10 cellular contexts compared by ENCODE assay signal in the genomic region with DNA sequence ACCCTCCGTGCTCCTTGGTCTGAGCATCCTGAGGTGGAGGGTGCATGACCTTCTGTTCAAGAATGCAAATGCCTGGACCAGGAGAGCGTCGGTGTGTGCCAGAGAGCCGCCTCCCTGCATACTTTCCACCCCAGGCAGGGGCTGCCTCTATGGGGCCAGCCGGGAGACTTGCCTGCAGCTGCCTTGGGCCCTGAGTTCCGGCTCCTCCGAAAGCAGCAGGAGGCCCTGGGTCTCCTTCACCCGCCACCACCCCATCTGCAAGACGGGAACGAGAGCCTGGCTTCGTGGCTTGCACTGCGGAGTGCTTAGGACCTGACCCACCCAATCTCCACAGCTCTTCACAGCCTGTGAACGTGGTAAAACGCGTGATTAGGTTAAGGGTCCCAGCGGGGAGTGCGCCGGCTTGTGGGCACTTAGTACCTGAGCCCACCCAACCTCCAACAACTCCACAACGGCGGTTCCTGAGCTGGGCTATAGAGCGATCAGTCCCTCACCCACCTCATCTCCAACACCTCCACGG. TPM values are rescaled to one million over a fixed set of nuclear protein-coding genes. Genes with fewer than 3 reads are reported as not detected.
"Had no signal": no experiment of that assay in that cellular context is flagged by ENCODE, and none has a peak within 500 bp of the region (broad histone marks: within the 10 kb centered on the region; RNA-seq: fewer than 3 reads in every experiment).

No MANE protein-coding gene starts in this region.

- ATAC-seq: K562 had no signal

- DNase-seq: GM23248, GOT3, H9, HCEC 1CT, IMR-90, KG1 had no signal

- H2AFZ ChIP-seq: GM23248 had no signal

- H3K27ac ChIP-seq: GM23248, HL-60 had no signal

- FAIRE-seq: H54, K562 had no signal

- H3K9ac ChIP-seq: GM23248 had no signal

- H3K4me3 ChIP-seq: GM23248, K562 had no signal

RNA-seq across cellular contexts. Expression of gene BHLHE23, which starts 16.4 kb away (rescaled TPM):
- total RNA-seq: GM23248, HT1080, IMR-90, K562 had no signal
- polyA plus RNA-seq: GM23248, IMR-90, K562 had no signal

RNA-seq across cellular contexts. Expression of gene SLC17A9, which starts 37.9 kb away (rescaled TPM):
- total RNA-seq: HT1080 had no signal
